In genomic region chr6:36427781-36428345, GRCh38 we compare ENCODE assay signal across 3 cellular contexts.
A peak's percentile ranks its signal among the peaks of the same experiment; 100 is the strongest.
TF ChIP-seq lines count a peak whose summit lies in the region.

No MANE protein-coding gene starts in this region.

TF ChIP-seq in A549, 52 proteins besides CTCF, POLR2A, EP300 and RAD21:
- TF ChIP-seq MAFK (IDR thresholded peaks at IDR 0.05; ENCODE audit: partially characterized antibody) (peak; percentile 76), FOSB (CRISPR knock-in tag; IDR thresholded peaks at IDR 0.05) (no peak), HOXA7 (CRISPR knock-in tag; IDR thresholded peaks at IDR 0.05) (no peak), NR3C1 (IDR thresholded peaks at IDR 0.05) (no peak), FOSL2 (IDR thresholded peaks at IDR 0.05) (no peak), FOSL2 (CRISPR knock-in tag; IDR thresholded peaks at IDR 0.05) (peak; percentile 63), CEBPB (IDR thresholded peaks at IDR 0.05) (0 out of 4 replicates have a peak, but pooled peaks of 1 of the 2 experiments have one; percentile 22)

TF ChIP-seq in HCT116, 20 proteins besides CTCF, POLR2A, EP300 and RAD21:
- TF ChIP-seq ZBTB33 (IDR thresholded peaks at IDR 0.05; ENCODE audit: extremely low read depth, insufficient replicate concordance, low read length) = no peak
- TF ChIP-seq YY1 (IDR thresholded peaks at IDR 0.05; ENCODE audit: extremely low read depth, insufficient replicate concordance, low read depth, low read length) = no peak
- TF ChIP-seq CEBPB (IDR thresholded peaks at IDR 0.05; ENCODE audit: low read depth) = no peak
- no peak for TF ChIP-seq JUND (IDR thresholded peaks at IDR 0.05)
- TF ChIP-seq SIN3A (IDR thresholded peaks at IDR 0.05; ENCODE audit: low read depth) = no peak
- TF ChIP-seq MAX (IDR thresholded peaks at IDR 0.05) = no peak
- TF ChIP-seq ATF3 (IDR thresholded peaks at IDR 0.05) = no peak
- no peak for TF ChIP-seq CBX3 (IDR thresholded peaks at IDR 0.05; ENCODE audit: low read depth)
- TF ChIP-seq ZFX (IDR thresholded peaks at IDR 0.05) = no peak
- TF ChIP-seq TCF7L2 (IDR thresholded peaks at IDR 0.05; ENCODE audit: borderline replicate concordance, extremely low read depth, insufficient read depth, insufficient read length) = no peak
- no peak for TF ChIP-seq FOSL1 (IDR thresholded peaks at IDR 0.05; ENCODE audit: low read depth)
- TF ChIP-seq ZNF274 (IDR thresholded peaks at IDR 0.05; ENCODE audit: low read depth, low read length) = no peak
- no peak for TF ChIP-seq EGR1 (IDR thresholded peaks at IDR 0.05; ENCODE audit: low read depth)
- no peak for TF ChIP-seq POLR2AphosphoS5 (IDR thresholded peaks at IDR 0.05; ENCODE audit: low read depth, low read length)
- no peak for TF ChIP-seq SP1 (IDR thresholded peaks at IDR 0.05; ENCODE audit: low read depth)
- TF ChIP-seq SRF (IDR thresholded peaks at IDR 0.05; ENCODE audit: low read depth) = no peak
- no peak for TF ChIP-seq EZH2phosphoT487 (IDR thresholded peaks at IDR 0.05; ENCODE audit: borderline replicate concordance)

TF ChIP-seq in SK-N-SH, 30 proteins besides CTCF, POLR2A, EP300 and RAD21:
- TF ChIP-seq FOSL2 (IDR thresholded peaks at IDR 0.05; ENCODE audit: borderline replicate concordance, low read depth) (peak; percentile 6; the same call in 1 of the 2 replicates), ELF1 (IDR thresholded peaks at IDR 0.05) (no peak)
